In genomic region chr11:11318479-11318878, GRCh38 we compare ENCODE assay signal across 20 cellular contexts.
"Had no signal": no experiment of that assay in that cellular context is flagged by ENCODE, and none has a peak within 500 bp of the region (broad histone marks: within the 10 kb centered on the region; RNA-seq: fewer than 3 reads in every experiment).

No MANE protein-coding gene starts in this region.

- H3K27me3 ChIP-seq: MG63, SJSA1 had no signal

- H3K9me3 ChIP-seq: MG63, SJSA1 had no signal

- ATAC-seq: HepG2 had no signal

- H3K27ac ChIP-seq: SJSA1, SK-N-MC had no signal

- H3K36me3 ChIP-seq: MG63, SJSA1 had no signal

- DNase-seq: IMR-90, KG1, MG63, NCI-H1092, NCI-H1105 treated with DMSO at 0.1 percent for 48 hours, NCI-H1417 treated with DMSO at 0.1 percent for 48 hours, NCI-H146, NCI-H1694 treated with DMSO at 0.1 percent for 48 hours, NCI-H1930, NCI-H2081, NCI-H2107, NCI-H2227 treated with DMSO at 0.1 percent for 48 hours, NCI-H524 treated with DMSO at 0.1 percent for 48 hours, NCI-H69, NCI-H774, OCI-M1, Right ventricle myocardium superior had no signal

- H3K4me3 ChIP-seq: MG63, SJSA1, SK-N-MC had no signal
